Comparison of ENCODE assay signal across 21 cellular contexts in genomic region chr9:81462759-81463158, GRCh38.
"Had no signal": no experiment of that assay in that cellular context is flagged by ENCODE, and none has a peak within 500 bp of the region (broad histone marks: within the 10 kb centered on the region; RNA-seq: fewer than 3 reads in every experiment).

No MANE protein-coding gene starts in this region.

- H2AFZ ChIP-seq: hepatocyte had no signal

- FAIRE-seq: endothelial cell of umbilical vein, kidney had no signal

- ATAC-seq: gastroesophageal sphincter; left colon; natural killer cell treated with Interleukin-12 subunit alpha and Interleukin-12 subunit beta and Interleukin-15 and Interleukin-18, amount 100 ng/mL, for 72 hours; right cardiac atrium had no signal

- H3K36me3 Mint-ChIP-seq: activated naive CD8-positive, alpha-beta T cell treated with anti-CD3 and anti-CD28 coated beads for 36 hours; natural killer cell treated with Interleukin-12 subunit alpha and Interleukin-12 subunit beta and Interleukin-15 and Interleukin-18, amount 100 ng/mL, for 72 hours had no signal

- H3K36me3 ChIP-seq: adrenal gland, ascending aorta, brain microvascular endothelial cell, gastroesophageal sphincter, spleen, tibial nerve had no signal

- H3K9me3 ChIP-seq: adrenal gland, ascending aorta, gastroesophageal sphincter, spleen, tibial nerve had no signal

- H3K4me3 Mint-ChIP-seq: activated naive CD8-positive, alpha-beta T cell treated with anti-CD3 and anti-CD28 coated beads for 36 hours; natural killer cell treated with Interleukin-12 subunit alpha and Interleukin-12 subunit beta and Interleukin-15 and Interleukin-18, amount 100 ng/mL, for 72 hours had no signal

- H3K4me1 ChIP-seq: ascending aorta, tibial nerve had no signal

- H3K79me2 ChIP-seq: hepatocyte had no signal

- H3K4me2 ChIP-seq: hepatocyte had no signal

- H3K9me3 Mint-ChIP-seq: activated naive CD8-positive, alpha-beta T cell treated with anti-CD3 and anti-CD28 coated beads for 36 hours; natural killer cell treated with Interleukin-12 subunit alpha and Interleukin-12 subunit beta and Interleukin-15 and Interleukin-18, amount 100 ng/mL, for 72 hours had no signal

- H3K4me3 ChIP-seq: adrenal gland, ascending aorta, gastroesophageal sphincter, hepatocyte, spleen, tibial nerve had no signal

- H3K27ac Mint-ChIP-seq: activated naive CD8-positive, alpha-beta T cell treated with anti-CD3 and anti-CD28 coated beads for 36 hours; natural killer cell treated with Interleukin-12 subunit alpha and Interleukin-12 subunit beta and Interleukin-15 and Interleukin-18, amount 100 ng/mL, for 72 hours had no signal

- H3K27ac ChIP-seq: adrenal gland, ascending aorta, brain microvascular endothelial cell, gastroesophageal sphincter, hepatocyte, spleen, tibial nerve had no signal

- H3K27me3 ChIP-seq: adrenal gland, ascending aorta, brain microvascular endothelial cell, gastroesophageal sphincter, hepatocyte, spleen, tibial nerve had no signal

- DNase-seq: activated CD4-positive, alpha-beta T cell treated with anti-CD3 and anti-CD28 coated beads for 4 hours; activated CD4-positive, alpha-beta T cell treated with anti-CD3 and anti-CD28 coated beads, Interleukin-2, amount 50 U/mL, for 4 hours; activated CD4-positive, CD25-positive, alpha-beta regulatory T cell; activated effector memory CD4-positive, alpha-beta T cell treated with Interleukin-2 at 50 U/mL for 16 hours; activated naive CD4-positive, alpha-beta T cell treated with Interleukin-2 at 50 U/mL for 16 hours; activated naive CD8-positive, alpha-beta T cell treated with anti-CD3 and anti-CD28 coated beads for 36 hours; activated T-cell treated with anti-CD3 and anti-CD28 coated beads for 4 hours; adrenal gland; brain microvascular endothelial cell; kidney; left colon; midbrain; right cardiac atrium; spleen; stimulated activated naive CD4-positive, alpha-beta T cell treated with Interleukin-2 at 50 U/mL for 16 hours had no signal

- H3K4me1 Mint-ChIP-seq: activated naive CD8-positive, alpha-beta T cell treated with anti-CD3 and anti-CD28 coated beads for 36 hours had no signal
